ENCODE assay signal across 11 cellular contexts in the genomic region with DNA sequence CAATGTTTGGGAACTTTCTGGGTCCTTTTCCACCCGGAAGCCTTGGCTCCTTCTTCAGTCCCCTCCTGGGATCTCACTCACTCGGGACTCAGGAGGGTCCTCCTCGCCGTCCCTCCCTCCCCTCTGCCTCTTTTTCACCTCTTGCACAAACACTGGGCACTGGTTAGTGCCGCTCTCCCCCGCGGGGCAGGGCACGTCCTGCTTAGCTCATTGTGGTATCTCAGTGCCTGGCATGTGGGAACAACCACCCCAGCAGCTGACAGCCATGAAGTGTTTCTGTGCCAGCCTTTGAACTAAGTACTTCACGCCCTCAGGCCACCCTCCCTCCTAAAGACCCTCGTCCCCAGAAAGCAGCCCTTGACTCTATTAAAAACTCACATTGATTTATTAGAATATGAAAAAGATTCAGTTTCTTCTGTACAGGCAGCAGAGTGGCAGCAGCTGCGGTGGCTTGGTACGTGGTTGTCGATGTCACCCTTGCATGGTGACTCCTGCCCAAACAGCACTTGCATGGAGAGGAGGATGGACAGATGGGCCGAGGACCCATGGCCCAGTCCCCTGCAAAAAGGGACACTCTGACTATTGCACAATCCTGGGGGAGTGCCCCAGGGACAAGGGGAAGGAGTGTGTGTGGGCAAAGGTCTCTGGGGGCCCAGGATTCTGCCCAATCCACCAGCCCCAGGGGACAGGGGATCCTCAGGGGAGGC. TPM values are rescaled to one million over a fixed set of nuclear protein-coding genes. Genes with fewer than 3 reads are reported as not detected.
DNase-seq lines count a peak whose midpoint lies in the region; ATAC-seq, FAIRE-seq and TF ChIP-seq lines count a peak whose summit lies in the region.
"Had no signal": no experiment of that assay in that cellular context is flagged by ENCODE, and none has a peak within 500 bp of the region (broad histone marks: within the 10 kb centered on the region; RNA-seq: fewer than 3 reads in every experiment).

No MANE protein-coding gene starts in this region.

- peak; percentile 9 for ATAC-seq in HepG2
- no peak for ATAC-seq in activated T-cell treated with anti-CD3 and anti-CD28 coated beads, Interleukin-2, amount 50 U/mL, for 72 hours (replicated peaks in 1 of 2)
- ATAC-seq in GM21723 (IDR thresholded peaks at IDR 0.05; ENCODE audit: unreplicated experiment): no peak
- no peak for ATAC-seq in HG03139 (IDR thresholded peaks at IDR 0.05; ENCODE audit: unreplicated experiment)

- H4K20me1 ChIP-seq in astrocyte (ENCODE audit: insufficient read depth, low read length) (no peaks in the 10 kb centered on the region), HepG2 (ENCODE audit: insufficient read depth, low read length) (no peaks in the 10 kb centered on the region)

- in situ Hi-C loops in HepG2 (cut with HindIII; ENCODE audit: extremely low pct_ligation_motif_present, low pct_unique_long_range_greater_than_20kb): loop anchor here (5.0 kb wide), 2 partner anchors 51 to 131 kb away; no protein-coding TSS in a partner anchor

- POLR2A ChIA-PET in HepG2 (lab: Yijun Ruan, JAX): interaction anchor here (1.4 to 1.6 kb wide), 2 partner anchors 53 to 57 kb away, joined by 5 read pairs; partner anchors contain the start of gene SLC9A1

- no peak for TF ChIP-seq CTCF in astrocyte (IDR thresholded peaks at IDR 0.05; ENCODE audit: insufficient read depth, low read depth, low read length)
- TF ChIP-seq CTCF in HepG2 (CRISPR knock-in tag; IDR thresholded peaks at IDR 0.05): peak; percentile 13; the same call in 1 of the 2 replicates

- no peak for FAIRE-seq in astrocyte (lab: Jason Lieb, UNC)
- FAIRE-seq in HepG2 (lab: Jason Lieb, UNC): no peak
- FAIRE-seq: A204.1 had no signal

- BruUV-seq in HepG2 (replicated peaks; lab: Mats Ljungman, UMichigan): no TSS peak

- no peak for TF ChIP-seq RAD21 in HepG2 (CRISPR knock-in tag; IDR thresholded peaks at IDR 0.05)

- peak; percentile 43 for DNase-seq in DMS53 (lab: John Stamatoyannopoulos, UW)
- no peak for DNase-seq in DMS53 treated with DMSO at 0.1 percent for 48 hours (lab: John Stamatoyannopoulos, UW; ENCODE audit: unreplicated experiment)
- no peak for DNase-seq in astrocyte (ENCODE audit: low read depth)
- peak; percentile 11 for DNase-seq in HepG2 (ENCODE audit: low spot score)
- DNase-seq in activated T-cell treated with anti-CD3 and anti-CD28 coated beads, Interleukin-2, amount 50 U/mL, for 72 hours: no peak
- DNase-seq: activated naive CD4-positive, alpha-beta T cell treated with anti-CD3 and anti-CD28 coated beads, Interleukin-2, amount 50 U/mL, for 16 hours; SIG-M5 had no signal

- 15% methylated on average over 14 of the region's 14 CpGs for WGBS in HepG2 (ENCODE audit: low lambda C conversion rate)

- no peaks in the 10 kb centered on the region for H3K27me3 Mint-ChIP-seq in astrocyte (ENCODE audit: low read depth, unreplicated experiment)
- no peaks in the 10 kb centered on the region for H3K27me3 Mint-ChIP-seq in activated T-cell treated with anti-CD3 and anti-CD28 coated beads, Interleukin-2, amount 50 U/mL, for 72 hours (ENCODE audit: low read depth)

- H3K9me3 ChIP-seq in astrocyte (ENCODE audit: insufficient read depth, low read depth, low read length): no peaks in the 10 kb centered on the region
- no peaks in the 10 kb centered on the region for H3K9me3 ChIP-seq in HepG2 (ENCODE audit: low read length)
- H3K9me3 ChIP-seq in subcutaneous abdominal adipose tissue (ENCODE audit: control insufficient read depth in 5 of 5, low read length in 5 of 5): no peaks in the 10 kb centered on the region

- H3K27ac ChIP-seq in astrocyte (ENCODE audit: low read depth, low read length) (peak overlapping the region; percentile 69), HepG2 (ENCODE audit: extremely low read length, insufficient read depth, low read length) (no peak overlapping the region), subcutaneous abdominal adipose tissue (ENCODE audit: low read depth, low read length) (peak overlapping the region; percentile 69)

- TF ChIP-seq POLR2A in HepG2 (IDR thresholded peaks at IDR 0.05; ENCODE audit: insufficient read depth in 1 of 2, low read depth in 2 of 2, low read length in 2 of 2): no peak; a peak in 1 of 4 replicates

- H3K4me3 Mint-ChIP-seq in astrocyte (ENCODE audit: unreplicated experiment): peak overlapping the region; percentile 57
- peak overlapping the region in 1 of 2 donors; percentile 11 for H3K4me3 Mint-ChIP-seq in activated T-cell treated with anti-CD3 and anti-CD28 coated beads, Interleukin-2, amount 50 U/mL, for 72 hours

- H3K36me3 ChIP-seq in astrocyte (ENCODE audit: insufficient read depth, low read length): no peaks in the 10 kb centered on the region
- H3K36me3 ChIP-seq in HepG2 (replicated peaks in 1 of 2; ENCODE audit: control insufficient read depth in 1 of 2, insufficient read depth in 2 of 2, low read length in 2 of 2): no peaks in the 10 kb centered on the region
- H3K36me3 ChIP-seq in subcutaneous abdominal adipose tissue (ENCODE audit: control insufficient read depth in 5 of 5, insufficient read depth in 5 of 5, low read length in 5 of 5): peaks cover 0 to 12% (median 7%) of the 10 kb centered on the region in 5 donors

- intact Hi-C loops in HepG2 (cut with micrococcal nuclease; ENCODE audit: unreplicated experiment): loop anchor here (10.0 kb wide), 1 partner anchor 134 kb away; the partner anchor contains the start of gene KDF1

- H3K27me3 ChIP-seq in astrocyte (ENCODE audit: insufficient read depth, low read length): no peaks in the 10 kb centered on the region
- peaks cover 0 to 13% of the 10 kb centered on the region in 2 experiments; a peak in 2 of 5 replicates for H3K27me3 ChIP-seq in HepG2 (ENCODE audit: control insufficient read depth in 1 of 2, insufficient read depth in 2 of 2, low read length in 2 of 2)
- no peaks in the 10 kb centered on the region for H3K27me3 ChIP-seq in subcutaneous abdominal adipose tissue (ENCODE audit: control insufficient read depth in 5 of 5, insufficient read depth in 4 of 5, low read length in 5 of 5)

- H3K27ac Mint-ChIP-seq in astrocyte (ENCODE audit: unreplicated experiment): peak overlapping the region; percentile 94
- H3K27ac Mint-ChIP-seq in activated T-cell treated with anti-CD3 and anti-CD28 coated beads, Interleukin-2, amount 50 U/mL, for 72 hours: no peak overlapping the region

- H3K9ac ChIP-seq in astrocyte (ENCODE audit: low read length) (peak overlapping the region; percentile 58), HepG2 (ENCODE audit: insufficient read depth, low read depth, low read length) (peak overlapping the region; percentile 5; the same call in 1 of the 2 replicates), subcutaneous abdominal adipose tissue (ENCODE audit: low read length in 5 of 5) (peak overlapping the region in 1 of 5 donors; percentile 59)

- H3K4me1 ChIP-seq in astrocyte (ENCODE audit: insufficient read depth, low read length): peaks cover 16% of the 10 kb centered on the region
- peaks cover 29% of the 10 kb centered on the region for H3K4me1 ChIP-seq in HepG2 (ENCODE audit: insufficient read depth, low read length)
- H3K4me1 ChIP-seq in subcutaneous abdominal adipose tissue (ENCODE audit: control insufficient read depth in 5 of 5, insufficient read depth in 5 of 5, low read length in 5 of 5): peaks cover 13 to 27% (median 21%) of the 10 kb centered on the region in 5 donors

- H3K36me3 Mint-ChIP-seq in astrocyte (ENCODE audit: low read depth, unreplicated experiment): peaks cover 7% of the 10 kb centered on the region
- H3K36me3 Mint-ChIP-seq in activated T-cell treated with anti-CD3 and anti-CD28 coated beads, Interleukin-2, amount 50 U/mL, for 72 hours (ENCODE audit: insufficient read depth in 2 of 2): peaks cover 0 to 3% of the 10 kb centered on the region in 2 donors

- H3K4me1 Mint-ChIP-seq in astrocyte (ENCODE audit: low read depth, unreplicated experiment): peaks cover 15% of the 10 kb centered on the region
- peaks cover 17% of the 10 kb centered on the region for H3K4me1 Mint-ChIP-seq in activated T-cell treated with anti-CD3 and anti-CD28 coated beads, Interleukin-2, amount 50 U/mL, for 72 hours (ENCODE audit: low read depth)

- H3K79me2 ChIP-seq in astrocyte (ENCODE audit: insufficient read depth, low read length): no peaks in the 10 kb centered on the region
- H3K79me2 ChIP-seq in HepG2 (ENCODE audit: insufficient read depth, low read length): no peaks in the 10 kb centered on the region

- no peak overlapping the region for H2AFZ ChIP-seq in astrocyte (ENCODE audit: low read depth, low read length)
- no peak overlapping the region for H2AFZ ChIP-seq in HepG2 (ENCODE audit: low read length)

- H3K4me3 ChIP-seq in astrocyte (ENCODE audit: insufficient read depth, low read depth, low read length): no peak overlapping the region
- peak overlapping the region in 2 of 3 experiments; percentile 13 to 43; a peak in 2 of 6 replicates for H3K4me3 ChIP-seq in HepG2 (replicated peaks in 1 of 3; ENCODE audit: insufficient read depth in 1 of 3, low read depth in 2 of 3, low read length in 3 of 3)
- peak overlapping the region in 1 of 5 donors; percentile 9 for H3K4me3 ChIP-seq in subcutaneous abdominal adipose tissue (ENCODE audit: low read depth in 1 of 5, low read length in 5 of 5)

- H3K9me3 Mint-ChIP-seq in astrocyte (ENCODE audit: unreplicated experiment): no peaks in the 10 kb centered on the region
- H3K9me3 Mint-ChIP-seq in activated T-cell treated with anti-CD3 and anti-CD28 coated beads, Interleukin-2, amount 50 U/mL, for 72 hours: no peaks in the 10 kb centered on the region

- CTCF ChIA-PET in HepG2 (lab: Yijun Ruan, JAX; ENCODE audit: low intra/inter-chr PET ratio, low total read pairs): interaction anchor here (1.5 to 5.5 kb wide), 2 partner anchors 53 to 54 kb away, joined by 4 to 95 read pairs; no protein-coding TSS in a partner anchor

- peak overlapping the region; percentile 78 for H3K4me2 ChIP-seq in astrocyte (ENCODE audit: low read length)
- H3K4me2 ChIP-seq in HepG2 (ENCODE audit: low read depth, low read length): peak overlapping the region; percentile 64

- no peak for TF ChIP-seq EP300 in HepG2 (IDR thresholded peaks at IDR 0.05; ENCODE audit: low read depth in 2 of 2, low read length in 2 of 2)
- no peak for TF ChIP-seq EP300 in HepG2 (CRISPR knock-in tag; IDR thresholded peaks at IDR 0.05; ENCODE audit: borderline replicate concordance)

RNA-seq across cellular contexts. Expression of gene SLC9A1, which starts 56.3 kb away (rescaled TPM):
- total RNA-seq in astrocyte: 49.3 and 55.0 TPM in 2 replicates
- total RNA-seq in HepG2 (2016; rRNA removed; fragmentation: Illumina TruSeq; extraction: Trizol): 2.7 and 2.9 TPM in 2 replicates
- total RNA-seq in HepG2 (2016; cell fraction: cytosol; rRNA removed; fragmentation: Illumina TruSeq; extraction: Trizol; ENCODE audit: low read depth): 1.8 and 2.1 TPM in 2 replicates
- 1.6 and 2.5 TPM in 2 replicates for total RNA-seq in HepG2 (2016; cell fraction: insoluble cytoplasmic fraction; rRNA removed; fragmentation: Illumina TruSeq; extraction: Trizol)
- 3.1 and 3.8 TPM in 2 replicates for total RNA-seq in HepG2 (2016; cell fraction: membrane; rRNA removed; fragmentation: Illumina TruSeq; extraction: Trizol)
- total RNA-seq in HepG2 (2016; cell fraction: nucleus; rRNA removed; fragmentation: Illumina TruSeq; extraction: Trizol): 3.9 and 5.2 TPM in 2 replicates
- polyA plus RNA-seq in HepG2 (2011; rRNA removed): 1.4 and 1.7 TPM in 2 replicates
- polyA plus RNA-seq in HepG2 (2011; cell fraction: cytosol; rRNA removed): 1.0 and 2.7 TPM in 2 replicates
- polyA plus RNA-seq in HepG2 (2011; cell fraction: nucleus; rRNA removed): 5.0 and 5.3 TPM in 2 replicates
- polyA plus RNA-seq in HepG2 (2012): 4.8 and 6.7 TPM in 2 replicates
- polyA plus RNA-seq in HepG2 (2016; cell fraction: cytosol; fragmentation: Illumina TruSeq; extraction: Trizol; ENCODE audit: low read depth): 0.97 and 1.3 TPM in 2 replicates
- 2.6 and 5.0 TPM in 2 replicates for polyA plus RNA-seq in HepG2 (2016; cell fraction: insoluble cytoplasmic fraction; fragmentation: Illumina TruSeq; extraction: Trizol; ENCODE audit: low read depth)
- 2.2 and 2.7 TPM in 2 replicates for polyA plus RNA-seq in HepG2 (2016; cell fraction: membrane; fragmentation: Illumina TruSeq; extraction: Trizol; ENCODE audit: low read depth)
- 11.1 and 12.2 TPM in 2 replicates for polyA plus RNA-seq in HepG2 (2016; cell fraction: nucleus; fragmentation: Illumina TruSeq; extraction: Trizol; ENCODE audit: insufficient read depth, low read depth)
- polyA minus RNA-seq in HepG2 (2011; rRNA and poly(A)+ RNA removed; ENCODE audit: low replicate concordance): 5.1 and 11.1 TPM in 2 replicates
- 1.7 and 4.4 TPM in 2 replicates for polyA minus RNA-seq in HepG2 (2011; cell fraction: cytosol; rRNA and poly(A)+ RNA removed)
- polyA minus RNA-seq in HepG2 (2011; cell fraction: nucleus; rRNA and poly(A)+ RNA removed): 3.1 and 3.2 TPM in 2 replicates
- 10 to 100 TPM; 25.5 to 28.2 TPM for total RNA-seq in activated T-cell treated with anti-CD3 and anti-CD28 coated beads, Interleukin-2, amount 50 U/mL, for 72 hours

Comparison
In these comparisons a context has a peak if more than half of its experiments do, and no peak if none do; other contexts are left out.
1. DNase-seq: peak in DMS53 (single experiment) and HepG2 (single experiment); none in DMS53 treated with DMSO at 0.1 percent for 48 hours (single experiment), astrocyte (single experiment) and activated T-cell treated with anti-CD3 and anti-CD28 coated beads, Interleukin-2, amount 50 U/mL, for 72 hours (0 of 2).